In the genomic region with DNA sequence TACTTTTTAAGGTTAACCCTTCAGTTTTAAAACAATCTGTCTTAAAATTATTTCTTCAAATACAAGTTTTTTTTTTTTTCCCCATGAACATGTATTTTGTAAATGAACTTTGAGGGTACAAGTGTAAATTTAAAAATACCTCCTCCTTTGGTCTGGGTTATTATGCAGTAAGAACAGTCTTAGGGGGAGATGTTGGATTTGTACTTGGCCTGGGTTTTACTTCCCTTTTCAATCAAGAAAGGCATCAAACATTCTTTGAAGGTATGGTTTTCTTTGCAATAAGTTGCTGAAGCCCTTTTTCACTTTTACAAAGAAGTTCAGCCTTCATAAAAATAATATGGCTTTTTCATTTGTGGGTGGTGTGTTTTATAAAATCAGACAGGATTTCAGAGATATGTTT, we compare ENCODE assay signal across 17 cellular contexts. TPM values are rescaled to one million over a fixed set of nuclear protein-coding genes. Genes with fewer than 3 reads are reported as not detected.
"Had no signal": no experiment of that assay in that cellular context is flagged by ENCODE, and none has a peak within 500 bp of the region (broad histone marks: within the 10 kb centered on the region; RNA-seq: fewer than 3 reads in every experiment).

No MANE protein-coding gene starts in this region.

- ATAC-seq: activated T-helper 17 cell treated with anti-CD3 and anti-CD28 coated beads, Interleukin-2, amount 50 U/mL, for 72 hours; left colon; sciatic nerve had no signal

- H3K4me3 ChIP-seq: cardiac muscle cell, esophagus squamous epithelium, transverse colon had no signal

- FAIRE-seq: endometrium had no signal

- H3K27ac ChIP-seq: cardiac muscle cell, esophagus squamous epithelium, transverse colon had no signal

- DNase-seq: activated CD4-positive, alpha-beta T cell treated with anti-CD3 and anti-CD28 coated beads, Interleukin-2, amount 50 U/mL, for 1 hour; activated CD4-positive, CD25-positive, alpha-beta regulatory T cell; activated naive CD4-positive, alpha-beta T cell treated with anti-CD3 and anti-CD28 coated beads for 36 hours; activated T-cell treated with anti-CD3 and anti-CD28 coated beads for 4 hours; esophagus squamous epithelium; foreskin fibroblast; head of caudate nucleus; left colon; stimulated activated CD4-positive, alpha-beta T cell treated with anti-CD3 and anti-CD28 coated beads, Interleukin-2, amount 100 ng/mL, for 24 hours; stimulated activated naive CD4-positive, alpha-beta T cell; substantia nigra; transverse colon had no signal

- H3K27me3 ChIP-seq: cardiac muscle cell, esophagus squamous epithelium, transverse colon had no signal

- H3K9me3 ChIP-seq: esophagus squamous epithelium, transverse colon had no signal

RNA-seq across cellular contexts. Expression of a gene that starts 31.2 kb away (rescaled TPM):
- total RNA-seq: activated CD8-positive, alpha-beta memory T cell treated with anti-CD3 and anti-CD28 coated beads for 36 hours; activated naive CD4-positive, alpha-beta T cell treated with anti-CD3 and anti-CD28 coated beads for 36 hours; activated T-helper 17 cell treated with anti-CD3 and anti-CD28 coated beads, Interleukin-2, amount 50 U/mL, for 72 hours; cardiac muscle cell; left colon; transverse colon had no signal
